In genomic region chr3:108102420-108103039, GRCh38 we compare ENCODE assay signal across 17 cellular contexts. TPM values are rescaled to one million over a fixed set of nuclear protein-coding genes. Genes with fewer than 3 reads are reported as not detected.
DNase-seq lines count a peak whose midpoint lies in the region; ATAC-seq and TF ChIP-seq lines count a peak whose summit lies in the region.
"Had no signal": no experiment of that assay in that cellular context is flagged by ENCODE, and none has a peak within 500 bp of the region (broad histone marks: within the 10 kb centered on the region; RNA-seq: fewer than 3 reads in every experiment).

No MANE protein-coding gene starts in this region.

- H3K36me3 ChIP-seq in upper lobe of left lung, result no peaks in the 10 kb centered on the region
- H3K36me3 ChIP-seq: uterus had no signal

- peak overlapping the region; percentile 74 to 96 (median 92) for H3K27ac Mint-ChIP-seq in naive B cell
- H3K27ac Mint-ChIP-seq: activated T-cell treated with anti-CD3 and anti-CD28 coated beads, Interleukin-2, amount 50 U/mL, for 72 hours had no signal

- no peak for TF ChIP-seq POLR2A in upper lobe of left lung (IDR thresholded peaks at IDR 0.05)

- H3K9me3 ChIP-seq in upper lobe of left lung, result no peaks in the 10 kb centered on the region
- H3K9me3 ChIP-seq: uterus had no signal

- peak overlapping the region in 6 of 8 donors; percentile 11 to 80 (median 63) for H3K4me3 Mint-ChIP-seq in naive B cell
- H3K4me3 Mint-ChIP-seq: activated T-cell treated with anti-CD3 and anti-CD28 coated beads, Interleukin-2, amount 50 U/mL, for 72 hours had no signal

- no peak for TF ChIP-seq EP300 in upper lobe of left lung (IDR thresholded peaks at IDR 0.05)

- ATAC-seq in naive B cell (ENCODE audit: low read depth in 2 of 2) (peak; percentile 24 to 38), HG03175 (IDR thresholded peaks at IDR 0.05; ENCODE audit: unreplicated experiment) (no peak), upper lobe of left lung (ENCODE audit: low FRiP score in 2 of 2) (no peak)
- ATAC-seq: activated T-cell treated with anti-CD3 and anti-CD28 coated beads, Interleukin-2, amount 50 U/mL, for 72 hours had no signal

- 73 to 84% methylated on average over 8 of the region's 8 CpGs for WGBS in upper lobe of left lung, 2 donors

- no peaks in the 10 kb centered on the region for H3K27me3 ChIP-seq in upper lobe of left lung
- H3K27me3 ChIP-seq: uterus had no signal

- H3K27me3 Mint-ChIP-seq in naive B cell, result no peaks in the 10 kb centered on the region

- H3K4me3 ChIP-seq in upper lobe of left lung, result no peak overlapping the region
- H3K4me3 ChIP-seq: uterus had no signal

- no peaks in the 10 kb centered on the region for H3K9me3 Mint-ChIP-seq in naive B cell

- H3K27ac ChIP-seq in upper lobe of left lung, result peak overlapping the region in 1 of 4 donors; percentile 23
- H3K27ac ChIP-seq: uterus had no signal

- DNase-seq in GDM1 (lab: John Stamatoyannopoulos, UW) (peak; percentile 26), KG1 (lab: John Stamatoyannopoulos, UW) (peak; percentile 52), SKM-1 (lab: John Stamatoyannopoulos, UW; ENCODE audit: unreplicated experiment) (peak; percentile 89), naive B cell (peak; percentile 48), NCI-H2227 (lab: John Stamatoyannopoulos, UW; ENCODE audit: unreplicated experiment) (no peak), GM19238 (ENCODE audit: insufficient read length, low spot score) (no peak), upper lobe of left lung (no peak)
- DNase-seq: activated CD4-positive, alpha-beta T cell treated with anti-CD3 and anti-CD28 coated beads, Interleukin-2, amount 50 U/mL, for 48 hours; activated T-cell treated with anti-CD3 and anti-CD28 coated beads, Interleukin-2, amount 50 U/mL, for 72 hours; left colon; NCI-H1048; NCI-H748 treated with DMSO at 0.1 percent for 48 hours; posterior cingulate gyrus; small intestine; stimulated activated naive CD4-positive, alpha-beta T cell treated with Interleukin-2 at 50 U/mL for 16 hours; uterus had no signal

- peaks cover 61 to 73% (median 72%) of the 10 kb centered on the region in 3 donors for H3K4me1 Mint-ChIP-seq in naive B cell

- no peaks in the 10 kb centered on the region for H3K36me3 Mint-ChIP-seq in naive B cell

- TF ChIP-seq CTCF in upper lobe of left lung (IDR thresholded peaks at IDR 0.05), result no peak

- peaks cover 0 to 24% (median 10%) of the 10 kb centered on the region in 4 donors for H3K4me1 ChIP-seq in upper lobe of left lung
- H3K4me1 ChIP-seq: uterus had no signal

RNA-seq across cellular contexts. Expression of gene CD47, which starts 11.7 kb away (rescaled TPM):
- polyA plus RNA-seq in naive B cell (ENCODE audit: low read depth in 6 of 6), result 100 to 1,000 TPM; 219 to 439 (median 284) TPM
- total RNA-seq in upper lobe of left lung, result 100 to 1,000 TPM in 4 of 6 donors, 10 to 100 TPM in 2; 79.6 to 352 (median 229) TPM

Comparison
In these comparisons a context has a peak if more than half of its experiments do, and no peak if none do; other contexts are left out.
1. DNase-seq: peak in GDM1 (single experiment), KG1 (single experiment), SKM-1 (single experiment) and naive B cell (single experiment); none in NCI-H2227 (single experiment), GM19238 (single experiment) and upper lobe of left lung (0 of 2).
2. ATAC-seq: peak in naive B cell (2 of 2); none in HG03175 (single experiment) and upper lobe of left lung (0 of 2).